Comparison of ENCODE assay signal across 1 cellular context in genomic region chr12:132168311-132169031, GRCh38.
TF ChIP-seq lines count a peak whose summit lies in the region.

No MANE protein-coding gene starts in this region.

TF ChIP-seq in WTC11, 78 proteins besides CTCF, POLR2A, EP300 and RAD21 (continued from another document):
- no peak for TF ChIP-seq ZNF281 (CRISPR knock-in tag; IDR thresholded peaks at IDR 0.05)
